In genomic region chr15:52683585-52683984, GRCh38 we compare ENCODE assay signal across 11 cellular contexts. TPM values are rescaled to one million over a fixed set of nuclear protein-coding genes. Genes with fewer than 3 reads are reported as not detected.
DNase-seq lines count a peak whose midpoint lies in the region; ATAC-seq and TF ChIP-seq lines count a peak whose summit lies in the region.
"Had no signal": no experiment of that assay in that cellular context is flagged by ENCODE, and none has a peak within 500 bp of the region (broad histone marks: within the 10 kb centered on the region; RNA-seq: fewer than 3 reads in every experiment).

No MANE protein-coding gene starts in this region.

- H3K27me3 Mint-ChIP-seq in immature natural killer cell (ENCODE audit: low read depth in 3 of 3): peaks cover 9 to 16% (median 9%) of the 10 kb centered on the region in 3 donors

- TF ChIP-seq CTCF in dorsolateral prefrontal cortex (IDR thresholded peaks at IDR 0.05 in 54 of 56, conservative IDR thresholded peaks at IDR 0.05 in 2 of 56; ENCODE audit: low read depth in 1 of 56, partially characterized antibody in 56 of 56): no peak

- no peaks in the 10 kb centered on the region for H3K36me3 Mint-ChIP-seq in immature natural killer cell
- H3K36me3 Mint-ChIP-seq: activated naive CD4-positive, alpha-beta T cell treated with anti-CD3 and anti-CD28 coated beads, Interleukin-2, amount 10 ng/mL, durations not matched to agents 7 days and 5 days had no signal

- H3K4me1 ChIP-seq in Karpas-422 (ENCODE audit: low read length): peaks cover 89% of the 10 kb centered on the region

- no peak overlapping the region for H2AFZ ChIP-seq in Karpas-422 (ENCODE audit: low read length)

- no peaks in the 10 kb centered on the region for H3K9me2 ChIP-seq in Karpas-422 (replicated peaks; ENCODE audit: insufficient read depth, low read length)

- H3K4me2 ChIP-seq in Karpas-422 (ENCODE audit: low read depth, low read length, poor library complexity, severe bottlenecking): peak overlapping the region; percentile 95

- H3K4me3 Mint-ChIP-seq in immature natural killer cell: peak overlapping the region; percentile 22 to 58 (median 43)
- H3K4me3 Mint-ChIP-seq: activated naive CD4-positive, alpha-beta T cell treated with anti-CD3 and anti-CD28 coated beads, Interleukin-2, amount 10 ng/mL, durations not matched to agents 7 days and 5 days had no signal

- H3K4me3 ChIP-seq in Karpas-422 (ENCODE audit: low read length) (peak overlapping the region; percentile 83; the same call in 1 of the 2 replicates), dorsolateral prefrontal cortex (no peak overlapping the region)
- H3K4me3 ChIP-seq: gastroesophageal sphincter, ovary had no signal

- ATAC-seq in GM18867 (IDR thresholded peaks at IDR 0.05; ENCODE audit: unreplicated experiment) (peak; percentile 58), HG02571 (IDR thresholded peaks at IDR 0.05; ENCODE audit: unreplicated experiment) (peak; percentile 35)
- ATAC-seq: gastroesophageal sphincter had no signal

- H3K9ac ChIP-seq in Karpas-422 (ENCODE audit: low read length): peak overlapping the region; percentile 91

- H4K20me1 ChIP-seq in Karpas-422 (ENCODE audit: insufficient read depth, low read depth, low read length): no peaks in the 10 kb centered on the region

- peaks cover 30% of the 10 kb centered on the region for H3K36me3 ChIP-seq in Karpas-422 (ENCODE audit: insufficient read depth, low read length)
- H3K36me3 ChIP-seq: gastroesophageal sphincter, ovary had no signal

- peak; percentile 83 for DNase-seq in Karpas-422
- peak; percentile 38 to 45 (median 38) for DNase-seq in immature natural killer cell
- no peak for DNase-seq in activated naive CD4-positive, alpha-beta T cell treated with anti-CD3 and anti-CD28 coated beads, Interleukin-2, amount 50 U/mL, for 16 hours
- no peak for DNase-seq in activated CD4-positive, CD25-positive, alpha-beta regulatory T cell treated with anti-CD3 and anti-CD28 coated beads, Interleukin-2, amount 50 U/mL, for 72 hours
- no peak for DNase-seq in dorsolateral prefrontal cortex
- DNase-seq in NCI-H187 treated with DMSO at 0.1 percent for 48 hours (lab: John Stamatoyannopoulos, UW): no peak
- DNase-seq: activated naive CD4-positive, alpha-beta T cell treated with anti-CD3 and anti-CD28 coated beads, Interleukin-2, amount 10 ng/mL, durations not matched to agents 7 days and 5 days; ovary had no signal

- intact Hi-C loops in dorsolateral prefrontal cortex (cut with DNase I): no loop called here

- H3K4me1 Mint-ChIP-seq in immature natural killer cell: peaks cover 26% of the 10 kb centered on the region in 2 donors

- H3K27ac ChIP-seq in Karpas-422 (ENCODE audit: low read length) (peak overlapping the region; percentile 100), dorsolateral prefrontal cortex (no peak overlapping the region)
- H3K27ac ChIP-seq: gastroesophageal sphincter, ovary had no signal

- H3K9me3 ChIP-seq in Karpas-422 (ENCODE audit: low read length): no peaks in the 10 kb centered on the region
- H3K9me3 ChIP-seq: gastroesophageal sphincter, ovary had no signal

- no peaks in the 10 kb centered on the region for H3K27me3 ChIP-seq in Karpas-422 (ENCODE audit: low read length)
- no peaks in the 10 kb centered on the region for H3K27me3 ChIP-seq in dorsolateral prefrontal cortex
- H3K27me3 ChIP-seq: gastroesophageal sphincter, ovary had no signal

- no peaks in the 10 kb centered on the region for H3K9me3 Mint-ChIP-seq in immature natural killer cell
- H3K9me3 Mint-ChIP-seq: activated naive CD4-positive, alpha-beta T cell treated with anti-CD3 and anti-CD28 coated beads, Interleukin-2, amount 10 ng/mL, durations not matched to agents 7 days and 5 days had no signal

- H3K79me2 ChIP-seq in Karpas-422 (ENCODE audit: low read length): peaks cover 45% of the 10 kb centered on the region

- peak overlapping the region; percentile 81 to 96 (median 92) for H3K27ac Mint-ChIP-seq in immature natural killer cell

RNA-seq across cellular contexts. Expression of gene ATOSA, which starts 4.4 kb away (rescaled TPM):
- 107 and 255 TPM in 2 replicates for total RNA-seq in Karpas-422 (2014; rRNA removed; shearing (Covaris generic); ENCODE audit: low replicate concordance)
- 10 to 100 TPM in 1 of 3 donors, 1 to 10 TPM in 2; 7.6 to 15.7 (median 9.3) TPM for polyA plus RNA-seq in immature natural killer cell
- 10 to 100 TPM; 34.8 to 88.4 (median 52.9) TPM for total RNA-seq in dorsolateral prefrontal cortex

Comparison
In these comparisons a context has a peak if more than half of its experiments do, and no peak if none do; other contexts are left out.
1. DNase-seq: peak in Karpas-422 (single experiment) and immature natural killer cell (3 of 3); none in activated naive CD4-positive, alpha-beta T cell treated with anti-CD3 and anti-CD28 coated beads, Interleukin-2, amount 50 U/mL, for 16 hours (single experiment), activated CD4-positive, CD25-positive, alpha-beta regulatory T cell treated with anti-CD3 and anti-CD28 coated beads, Interleukin-2, amount 50 U/mL, for 72 hours (single experiment), dorsolateral prefrontal cortex (0 of 10) and NCI-H187 treated with DMSO at 0.1 percent for 48 hours (single experiment).